In genomic region chr7:139361523-139361922, GRCh38 we compare ENCODE assay signal across 8 cellular contexts. TPM values are rescaled to one million over a fixed set of nuclear protein-coding genes. Genes with fewer than 3 reads are reported as not detected.
A peak's percentile ranks its signal among the peaks of the same experiment; 100 is the strongest.
DNase-seq lines count a peak whose midpoint lies in the region; ATAC-seq and TF ChIP-seq lines count a peak whose summit lies in the region.

No MANE protein-coding gene starts in this region.

- H3K9me3 Mint-ChIP-seq in activated naive CD4-positive, alpha-beta T cell treated with anti-CD3 and anti-CD28 coated beads, Interleukin-2, amount 10 ng/mL, durations not matched to agents 7 days and 5 days: no peaks in the 10 kb centered on the region
- H3K9me3 Mint-ChIP-seq in activated naive CD8-positive, alpha-beta T cell treated with anti-CD3 and anti-CD28 coated beads, Interleukin-2, amount 10 ng/mL, durations not matched to agents 7 days and 5 days: no peaks in the 10 kb centered on the region

- no peaks in the 10 kb centered on the region for H3K27me3 ChIP-seq in kidney epithelial cell (ENCODE audit: control insufficient read depth, insufficient read depth, low read length)
- H3K27me3 ChIP-seq in tibial artery: no peaks in the 10 kb centered on the region

- CTCF ChIA-PET in activated naive CD4-positive, alpha-beta T cell treated with anti-CD3 and anti-CD28 coated beads, Interleukin-2, amount 10 ng/mL, durations not matched to agents 7 days and 5 days (lab: Charles Lee): no interaction called here

- H3K36me3 Mint-ChIP-seq in activated naive CD4-positive, alpha-beta T cell treated with anti-CD3 and anti-CD28 coated beads, Interleukin-2, amount 10 ng/mL, durations not matched to agents 7 days and 5 days: peaks cover 28% of the 10 kb centered on the region
- peaks cover 12% of the 10 kb centered on the region for H3K36me3 Mint-ChIP-seq in activated naive CD8-positive, alpha-beta T cell treated with anti-CD3 and anti-CD28 coated beads, Interleukin-2, amount 10 ng/mL, durations not matched to agents 7 days and 5 days

- H3K9me3 ChIP-seq in tibial artery: no peaks in the 10 kb centered on the region

- ATAC-seq in activated naive CD8-positive, alpha-beta T cell treated with anti-CD3 and anti-CD28 coated beads, Interleukin-2, amount 10 ng/mL, durations not matched to agents 7 days and 5 days (ENCODE audit: low read depth): no peak
- ATAC-seq in HG02938 (IDR thresholded peaks at IDR 0.05; ENCODE audit: unreplicated experiment) (no peak), HG02981 (IDR thresholded peaks at IDR 0.05; ENCODE audit: unreplicated experiment) (no peak)

- peak overlapping the region; percentile 89 for H3K4me3 Mint-ChIP-seq in activated naive CD4-positive, alpha-beta T cell treated with anti-CD3 and anti-CD28 coated beads, Interleukin-2, amount 10 ng/mL, durations not matched to agents 7 days and 5 days
- H3K4me3 Mint-ChIP-seq in activated naive CD8-positive, alpha-beta T cell treated with anti-CD3 and anti-CD28 coated beads, Interleukin-2, amount 10 ng/mL, durations not matched to agents 7 days and 5 days: peak overlapping the region; percentile 96

- no peak for DNase-seq in activated naive CD4-positive, alpha-beta T cell treated with anti-CD3 and anti-CD28 coated beads, Interleukin-2, amount 10 ng/mL, durations not matched to agents 7 days and 5 days
- DNase-seq in activated naive CD4-positive, alpha-beta T cell treated with anti-CD3 and anti-CD28 coated beads, Interleukin-2, amount 50 U/mL, for 16 hours: no peak
- DNase-seq in activated naive CD8-positive, alpha-beta T cell treated with anti-CD3 and anti-CD28 coated beads, Interleukin-2, amount 10 ng/mL, durations not matched to agents 7 days and 5 days: no peak
- no peak for DNase-seq in kidney epithelial cell (ENCODE audit: low read depth)
- DNase-seq in tibial artery: no peak
- no peak for DNase-seq in HuH-7 (ENCODE audit: low spot score)

- H3K36me3 ChIP-seq in kidney epithelial cell (ENCODE audit: control insufficient read depth, insufficient read depth, low read length) (no peaks in the 10 kb centered on the region), tibial artery (peaks cover 0 to 7% (median 0%) of the 10 kb centered on the region in 3 donors)

- peak overlapping the region; percentile 98 to 100 for H3K27ac ChIP-seq in tibial artery

- peaks cover 0 to 57% (median 25%) of the 10 kb centered on the region in 4 donors for H3K4me1 ChIP-seq in tibial artery

- peak overlapping the region; percentile 100 for H3K4me3 ChIP-seq in kidney epithelial cell (ENCODE audit: low read depth, low read length)
- peak overlapping the region; percentile 83 to 100 for H3K4me3 ChIP-seq in tibial artery

- POLR2A ChIA-PET in activated naive CD8-positive, alpha-beta T cell treated with anti-CD3 and anti-CD28 coated beads, Interleukin-2, amount 10 ng/mL, durations not matched to agents 7 days and 5 days (lab: Charles Lee): no interaction called here

- no peaks in the 10 kb centered on the region for H3K27me3 Mint-ChIP-seq in activated naive CD4-positive, alpha-beta T cell treated with anti-CD3 and anti-CD28 coated beads, Interleukin-2, amount 10 ng/mL, durations not matched to agents 7 days and 5 days
- no peaks in the 10 kb centered on the region for H3K27me3 Mint-ChIP-seq in activated naive CD8-positive, alpha-beta T cell treated with anti-CD3 and anti-CD28 coated beads, Interleukin-2, amount 10 ng/mL, durations not matched to agents 7 days and 5 days

- intact Hi-C loops in tibial artery (cut with DNase I; ENCODE audit: low total_unique reads): loop anchor here (5.0 kb wide), 1 partner anchor 816 kb away; the partner anchor contains the start of gene KDM7A

- peak overlapping the region; percentile 100 for H3K27ac Mint-ChIP-seq in activated naive CD4-positive, alpha-beta T cell treated with anti-CD3 and anti-CD28 coated beads, Interleukin-2, amount 10 ng/mL, durations not matched to agents 7 days and 5 days
- peak overlapping the region; percentile 100 for H3K27ac Mint-ChIP-seq in activated naive CD8-positive, alpha-beta T cell treated with anti-CD3 and anti-CD28 coated beads, Interleukin-2, amount 10 ng/mL, durations not matched to agents 7 days and 5 days

- H3K4me1 Mint-ChIP-seq in activated naive CD4-positive, alpha-beta T cell treated with anti-CD3 and anti-CD28 coated beads, Interleukin-2, amount 10 ng/mL, durations not matched to agents 7 days and 5 days: peaks cover 56% of the 10 kb centered on the region
- H3K4me1 Mint-ChIP-seq in activated naive CD8-positive, alpha-beta T cell treated with anti-CD3 and anti-CD28 coated beads, Interleukin-2, amount 10 ng/mL, durations not matched to agents 7 days and 5 days: peaks cover 28% of the 10 kb centered on the region

- TF ChIP-seq CTCF in kidney epithelial cell (IDR thresholded peaks at IDR 0.05; ENCODE audit: insufficient read depth, low read length, poor library complexity, severe bottlenecking) (no peak), tibial artery (IDR thresholded peaks at IDR 0.05) (no peak)

RNA-seq across cellular contexts. Expression of gene LUC7L2, which starts 1.8 kb away (rescaled TPM):
- total RNA-seq in activated naive CD8-positive, alpha-beta T cell treated with anti-CD3 and anti-CD28 coated beads, Interleukin-2, amount 10 ng/mL, durations not matched to agents 7 days and 5 days: 100 to 1,000 TPM; 138 TPM
- total RNA-seq in kidney epithelial cell: 49.3 and 56.0 TPM in 2 replicates

RNA-seq across cellular contexts. Expression of gene FMC1, which starts 20.4 kb away (rescaled TPM):
- 1 to 10 TPM; 7.5 to 8.0 TPM for total RNA-seq in activated naive CD8-positive, alpha-beta T cell treated with anti-CD3 and anti-CD28 coated beads, Interleukin-2, amount 10 ng/mL, durations not matched to agents 7 days and 5 days
- 8.3 and 8.4 TPM in 2 replicates for total RNA-seq in kidney epithelial cell
